18 cellular contexts compared by ENCODE assay signal in genomic region chr6:149503858-149504257, GRCh38. TPM values are rescaled to one million over a fixed set of nuclear protein-coding genes. Genes with fewer than 3 reads are reported as not detected.
"Had no signal": no experiment of that assay in that cellular context is flagged by ENCODE, and none has a peak within 500 bp of the region (broad histone marks: within the 10 kb centered on the region; RNA-seq: fewer than 3 reads in every experiment).

No MANE protein-coding gene starts in this region.

- H3K27ac Mint-ChIP-seq: nephron had no signal

- ATAC-seq: left cardiac atrium, mucosa of descending colon, Right ventricle myocardium inferior, upper lobe of right lung had no signal

- H3K9me3 Mint-ChIP-seq: nephron had no signal

- H3K4me1 ChIP-seq: breast epithelium, upper lobe of right lung had no signal

- H3K4me1 Mint-ChIP-seq: nephron had no signal

- H3K4me3 ChIP-seq: breast epithelium, mucosa of descending colon, sigmoid colon, SK-N-MC, upper lobe of right lung had no signal

- DNase-seq: activated CD4-positive, CD25-positive, alpha-beta regulatory T cell treated with anti-CD3 and anti-CD28 coated beads, Interleukin-2, amount 50 U/mL, for 72 hours; activated naive CD4-positive, alpha-beta T cell treated with anti-CD3 and anti-CD28 coated beads, Interleukin-2, amount 50 U/mL, for 16 hours; activated T-cell treated with anti-CD3 and anti-CD28 coated beads for 4 hours; aorta; foreskin melanocyte; left cardiac atrium; mucosa of descending colon; sigmoid colon; stimulated activated CD4-positive, alpha-beta T cell treated with anti-CD3 and anti-CD28 coated beads, Interleukin-2, amount 100 ng/mL, for 24 hours; stimulated activated naive CD4-positive, alpha-beta T cell treated with Interleukin-2 at 50 U/mL for 16 hours; T-helper 1 cell; upper lobe of right lung had no signal

- H3K4me3 Mint-ChIP-seq: nephron had no signal

- H3K27me3 ChIP-seq: breast epithelium, sigmoid colon, upper lobe of right lung had no signal

- H3K27ac ChIP-seq: breast epithelium, sigmoid colon, SK-N-MC, upper lobe of right lung had no signal

RNA-seq across cellular contexts. Expression of gene ZC3H12D, which starts 19.0 kb away (rescaled TPM):
- total RNA-seq: endothelial cell of umbilical vein, lung microvascular endothelial cell had no signal
